In the genomic region with DNA sequence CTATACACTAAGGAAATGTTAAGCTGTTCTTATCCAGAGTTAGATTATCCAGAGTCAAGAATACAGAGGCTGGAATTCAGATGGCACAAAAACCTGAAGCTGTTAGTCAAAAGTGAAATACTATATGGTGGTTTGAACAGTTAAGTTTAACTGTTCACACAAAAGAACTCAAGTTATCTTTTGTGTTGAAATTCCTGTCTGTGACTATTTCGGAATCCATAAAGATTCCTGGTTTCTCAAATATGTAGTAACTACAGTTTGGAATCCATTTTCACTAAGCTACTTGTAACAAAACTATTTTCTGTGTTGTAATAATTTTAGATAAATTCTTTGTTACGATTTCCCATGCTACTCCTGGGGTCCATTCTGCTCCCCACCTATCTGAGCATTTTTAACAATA, we compare ENCODE assay signal across 23 cellular contexts.
"Had no signal": no experiment of that assay in that cellular context is flagged by ENCODE, and none has a peak within 500 bp of the region (broad histone marks: within the 10 kb centered on the region; RNA-seq: fewer than 3 reads in every experiment).

No MANE protein-coding gene starts in this region.

- H3K36me3 ChIP-seq: prostate gland, uterus had no signal

- H3K4me1 ChIP-seq: left ventricle myocardium inferior, pancreas, prostate gland, uterus had no signal

- H3K27me3 ChIP-seq: pancreas, spleen, tibial nerve, uterus had no signal

- H3K4me3 Mint-ChIP-seq: mesothelial cell of epicardium; naive thymus-derived CD4-positive, alpha-beta T cell; natural killer cell treated with Interleukin-12 subunit alpha and Interleukin-12 subunit beta and Interleukin-15 and Interleukin-18, amount 100 ng/mL, for 72 hours; stimulated activated effector memory CD8-positive, alpha-beta T cell treated with anti-CD3 and anti-CD28 coated beads, Interleukin-12 subunit alpha, Interleukin-12 subunit beta, amount 100 ng/mL, for 72 hours; stimulated activated naive CD8-positive, alpha-beta T cell treated with anti-CD3 and anti-CD28 coated beads, Interleukin-15, Interleukin-2, amounts not matched to agents 100 ng/mL and 50 ng/mL, for 24 hours; type B pancreatic cell had no signal

- H3K36me3 Mint-ChIP-seq: natural killer cell treated with Interleukin-12 subunit alpha and Interleukin-12 subunit beta and Interleukin-15 and Interleukin-18, amount 100 ng/mL, for 72 hours had no signal

- H3K27ac ChIP-seq: left ventricle myocardium inferior, pancreas, prostate gland, spleen, tibial nerve, uterus had no signal

- ATAC-seq: naive thymus-derived CD4-positive, alpha-beta T cell; natural killer cell treated with Interleukin-12 subunit alpha and Interleukin-12 subunit beta and Interleukin-15 and Interleukin-18, amount 100 ng/mL, for 72 hours; pancreas; right cardiac atrium; sciatic nerve; stimulated activated effector memory CD8-positive, alpha-beta T cell treated with anti-CD3 and anti-CD28 coated beads, Interleukin-12 subunit alpha, Interleukin-12 subunit beta, amount 100 ng/mL, for 72 hours had no signal

- H3K4me3 ChIP-seq: left ventricle myocardium inferior, lung, pancreas, prostate gland, spleen, tibial nerve, uterus had no signal

- H3K9me3 ChIP-seq: left ventricle myocardium inferior, pancreas, prostate gland, spleen, tibial nerve, uterus had no signal

- H3K27me3 Mint-ChIP-seq: naive thymus-derived CD4-positive, alpha-beta T cell; natural killer cell treated with Interleukin-12 subunit alpha and Interleukin-12 subunit beta and Interleukin-15 and Interleukin-18, amount 100 ng/mL, for 72 hours; stimulated activated naive CD8-positive, alpha-beta T cell treated with anti-CD3 and anti-CD28 coated beads, Interleukin-15, Interleukin-2, amounts not matched to agents 100 ng/mL and 50 ng/mL, for 24 hours; type B pancreatic cell had no signal

- H3K27ac Mint-ChIP-seq: mesothelial cell of epicardium; naive thymus-derived CD4-positive, alpha-beta T cell; natural killer cell treated with Interleukin-12 subunit alpha and Interleukin-12 subunit beta and Interleukin-15 and Interleukin-18, amount 100 ng/mL, for 72 hours; stimulated activated effector memory CD8-positive, alpha-beta T cell treated with anti-CD3 and anti-CD28 coated beads, Interleukin-12 subunit alpha, Interleukin-12 subunit beta, amount 100 ng/mL, for 72 hours; stimulated activated naive CD8-positive, alpha-beta T cell treated with anti-CD3 and anti-CD28 coated beads, Interleukin-15, Interleukin-2, amounts not matched to agents 100 ng/mL and 50 ng/mL, for 24 hours; type B pancreatic cell had no signal

- H3K9me3 Mint-ChIP-seq: natural killer cell treated with Interleukin-12 subunit alpha and Interleukin-12 subunit beta and Interleukin-15 and Interleukin-18, amount 100 ng/mL, for 72 hours; stimulated activated effector memory CD8-positive, alpha-beta T cell treated with anti-CD3 and anti-CD28 coated beads, Interleukin-12 subunit alpha, Interleukin-12 subunit beta, amount 100 ng/mL, for 72 hours; stimulated activated naive CD8-positive, alpha-beta T cell treated with anti-CD3 and anti-CD28 coated beads, Interleukin-15, Interleukin-2, amounts not matched to agents 100 ng/mL and 50 ng/mL, for 24 hours; type B pancreatic cell had no signal

- DNase-seq: islet precursor cell; left ventricle myocardium inferior; mesendoderm; naive thymus-derived CD4-positive, alpha-beta T cell; pancreas; posterior cingulate gyrus; retina; right cardiac atrium; small intestine; spleen; stimulated activated CD4-positive, alpha-beta T cell treated with anti-CD3 and anti-CD28 coated beads, Interleukin-4, amount 100 ng/mL, for 24 hours; stimulated activated naive CD4-positive, alpha-beta T cell; substantia nigra; uterus had no signal
